10 cellular contexts compared by ENCODE assay signal in genomic region chr7:36116347-36117200, GRCh38. TPM values are rescaled to one million over a fixed set of nuclear protein-coding genes. Genes with fewer than 3 reads are reported as not detected.
A peak's percentile ranks its signal among the peaks of the same experiment; 100 is the strongest.
DNase-seq lines count a peak whose midpoint lies in the region; ATAC-seq, FAIRE-seq and TF ChIP-seq lines count a peak whose summit lies in the region.
"Had no signal": no experiment of that assay in that cellular context is flagged by ENCODE, and none has a peak within 500 bp of the region (broad histone marks: within the 10 kb centered on the region; RNA-seq: fewer than 3 reads in every experiment).

No MANE protein-coding gene starts in this region.

- H3K36me3 ChIP-seq in RWPE2 (ENCODE audit: low read depth) (no peaks in the 10 kb centered on the region), H1 (ENCODE audit: control insufficient read depth in 2 of 4, insufficient read depth in 4 of 4, low read length in 3 of 4) (no peaks in the 10 kb centered on the region), skeletal muscle tissue (ENCODE audit: control insufficient read depth in 3 of 3, insufficient read depth in 3 of 3, low read length in 3 of 3) (no peaks in the 10 kb centered on the region), A673 (ENCODE audit: insufficient read depth, low read length, poor library complexity, severe bottlenecking) (no peaks in the 10 kb centered on the region)

- no peak overlapping the region for H2AK5ac ChIP-seq in H1 (ENCODE audit: low read depth, low read length)

- H2BK12ac ChIP-seq in H1 (ENCODE audit: low read depth, low read length): no peak overlapping the region; the same call in 1 of the 2 replicates

- H3K9me3 ChIP-seq in RWPE2 (ENCODE audit: severe bottlenecking) (no peaks in the 10 kb centered on the region), H1 (ENCODE audit: insufficient read depth in 2 of 2, low read depth in 1 of 2, low read length in 1 of 2) (no peaks in the 10 kb centered on the region), skeletal muscle tissue (ENCODE audit: control insufficient read depth in 3 of 3, low read length in 3 of 3) (no peaks in the 10 kb centered on the region), A673 (ENCODE audit: low read depth, low read length, poor library complexity, severe bottlenecking) (no peaks in the 10 kb centered on the region)

- H3K27ac ChIP-seq in RWPE2 (ENCODE audit: poor library complexity, severe bottlenecking): peak overlapping the region; percentile 97
- no peak overlapping the region for H3K27ac ChIP-seq in H1 (ENCODE audit: low read depth, low read length)
- H3K27ac ChIP-seq in skeletal muscle tissue (ENCODE audit: low read depth, low read length): peak overlapping the region; percentile 80
- H3K27ac ChIP-seq in A673 (ENCODE audit: low read depth, low read length, poor library complexity, severe bottlenecking): no peak overlapping the region

- intact Hi-C loops in A673 (cut with micrococcal nuclease; ENCODE audit: unreplicated experiment): no loop called here

- H4K8ac ChIP-seq in H1 (ENCODE audit: extremely low read depth, insufficient read depth, low read length): no peak overlapping the region

- CTCF ChIA-PET in H1 (lab: Charles Lee; ENCODE audit: partially characterized antibody) (interaction anchor here (1.1 to 4.1 kb wide), 6 partner anchors 12 to 32 kb away, joined by 3 to 17 read pairs (median 4); no protein-coding TSS in a partner anchor), A673 (lab: Charles Lee) (no interaction called here)

- BruUV-seq in A673 (replicated peaks; lab: Mats Ljungman, UMichigan): no TSS peak

- no peak overlapping the region for H4K91ac ChIP-seq in H1 (replicated peaks; ENCODE audit: insufficient read length, low read length)

- no peak overlapping the region for H2BK15ac ChIP-seq in H1 (ENCODE audit: low read length)

- H3K23ac ChIP-seq in H1 (ENCODE audit: insufficient read length): no peak overlapping the region

- DNase-seq in ELR (ENCODE audit: low read depth) (peak; percentile 82), RWPE2 (ENCODE audit: low spot score) (no peak), H1 (ENCODE audit: low read depth in 1 of 2, low spot score in 2 of 2) (no peak), A673 (ENCODE audit: low spot score) (no peak), MV-4-11 (lab: John Stamatoyannopoulos, UW) (no peak), D721Med (ENCODE audit: insufficient read length, low spot score) (no peak)
- DNase-seq: activated naive CD4-positive, alpha-beta T cell treated with anti-CD3 and anti-CD28 coated beads for 36 hours; midbrain; stimulated activated CD4-positive, alpha-beta T cell treated with anti-CD3 and anti-CD28 coated beads, Interleukin-4, amount 100 ng/mL, for 1 hour had no signal

- TF ChIP-seq RAD21 in H1 (IDR thresholded peaks at IDR 0.05 in 1 of 2, conservative IDR thresholded peaks at IDR 0.05 in 1 of 2; ENCODE audit: low read depth in 2 of 2, low read length in 2 of 2): no peak

- ATAC-seq in RWPE2 (ENCODE audit: low read depth): peak; percentile 28; the same call in 2 of the 3 replicates

- no peak overlapping the region for H3K4me3 ChIP-seq in RWPE2 (ENCODE audit: severe bottlenecking)
- H3K4me3 ChIP-seq in H1 (ENCODE audit: extremely low read depth in 1 of 4, insufficient read depth in 2 of 4, low read depth in 3 of 4, low read length in 4 of 4): no peak overlapping the region
- peak overlapping the region in 1 of 3 donors; percentile 36 for H3K4me3 ChIP-seq in skeletal muscle tissue (ENCODE audit: low read length in 3 of 3)
- H3K4me3 ChIP-seq in A673 (ENCODE audit: low read depth, low read length, poor library complexity, severe bottlenecking): no peak overlapping the region

- no peak overlapping the region for H3K18ac ChIP-seq in H1 (ENCODE audit: extremely low read depth, low read length)

- no peak for TF ChIP-seq POLR2A in H1 (IDR thresholded peaks at IDR 0.05; ENCODE audit: control extremely low read depth in 1 of 2, low read depth in 2 of 2, low read length in 2 of 2)

- H3K79me1 ChIP-seq in H1 (ENCODE audit: low read depth, low read length): no peaks in the 10 kb centered on the region

- no peak overlapping the region for H4K5ac ChIP-seq in H1 (ENCODE audit: insufficient read length, low read depth, low read length)

- H4K20me1 ChIP-seq in H1 (replicated peaks in 1 of 2; ENCODE audit: control insufficient read depth in 1 of 2, insufficient read depth in 2 of 2, low read length in 2 of 2): no peaks in the 10 kb centered on the region

- peak overlapping the region; percentile 51 for H2AFZ ChIP-seq in H1 (ENCODE audit: low read length)

- H3K27me3 ChIP-seq in RWPE2 (ENCODE audit: insufficient read depth, poor library complexity, severe bottlenecking) (no peaks in the 10 kb centered on the region), H1 (replicated peaks in 1 of 4; ENCODE audit: control insufficient read depth in 3 of 4, extremely low read depth in 1 of 4, insufficient read depth in 3 of 4, low read length in 3 of 4) (no peaks in the 10 kb centered on the region), skeletal muscle tissue (ENCODE audit: control insufficient read depth in 3 of 3, insufficient read depth in 3 of 3, low read length in 3 of 3) (no peaks in the 10 kb centered on the region), A673 (replicated peaks; ENCODE audit: insufficient read depth, low read depth, low read length, poor library complexity) (no peaks in the 10 kb centered on the region)

- FAIRE-seq in H1 (lab: Jason Lieb, UNC): no peak
- FAIRE-seq in D721Med (lab: Jason Lieb, UNC): no peak

- no peak overlapping the region for H3K9ac ChIP-seq in H1 (replicated peaks in 1 of 4; ENCODE audit: extremely low read depth in 1 of 4, low read depth in 3 of 4, low read length in 3 of 4)
- peak overlapping the region; percentile 14 to 64 (median 64) for H3K9ac ChIP-seq in skeletal muscle tissue (ENCODE audit: low read depth in 1 of 3, low read length in 3 of 3)

- H3K79me2 ChIP-seq in H1 (ENCODE audit: control insufficient read depth in 1 of 2, insufficient read depth in 2 of 2, low read length in 2 of 2): no peaks in the 10 kb centered on the region

- 90% methylated on average over 5 of the region's 5 CpGs; no CpG with 5 or more reads in 1 of the 2 experiments for WGBS in H1 (ENCODE audit: extremely low coverage in 1 of 2, insufficient coverage in 1 of 2, insufficient read length in 1 of 2, insufficient replicate concordance in 2 of 2, low coverage in 1 of 2, low lambda C conversion rate in 2 of 2, missing lambda C conversion rate in 1 of 2), 2 experiments

- H3K23me2 ChIP-seq in H1 (ENCODE audit: low read depth, low read length): no peaks in the 10 kb centered on the region

- TF ChIP-seq EP300 in H1 (IDR thresholded peaks at IDR 0.05; ENCODE audit: borderline replicate concordance in 1 of 2, low read depth in 2 of 2, low read length in 2 of 2): no peak

- H2BK120ac ChIP-seq in H1 (replicated peaks; ENCODE audit: low read depth, low read length): no peak overlapping the region

- H3K4ac ChIP-seq in H1 (replicated peaks; ENCODE audit: insufficient read length, low read depth, low read length): no peak overlapping the region

- no peak overlapping the region for H3K14ac ChIP-seq in H1 (ENCODE audit: insufficient read length)

- no peak overlapping the region for H2BK5ac ChIP-seq in H1 (ENCODE audit: low read depth, low read length)

- no peak overlapping the region for H3K56ac ChIP-seq in H1 (replicated peaks; ENCODE audit: insufficient read length, low read depth, low read length)

- POLR2A ChIA-PET in H1 (lab: Charles Lee; ENCODE audit: partially characterized antibody): no interaction called here
- POLR2A ChIA-PET in A673 (lab: Charles Lee; ENCODE audit: low non-redundant PET): no interaction called here

- TF ChIP-seq CTCF in RWPE2 (IDR thresholded peaks at IDR 0.05; ENCODE audit: poor library complexity, severe bottlenecking): no peak
- TF ChIP-seq CTCF in H1 (IDR thresholded peaks at IDR 0.05; ENCODE audit: control extremely low read depth in 1 of 3, insufficient read depth in 1 of 3, low read depth in 1 of 3, low read length in 3 of 3): no peak
- no peak for TF ChIP-seq CTCF in A673 (conservative IDR thresholded peaks at IDR 0.05; ENCODE audit: low read depth, low read length)
- TF ChIP-seq CTCF in D721Med (IDR thresholded peaks at IDR 0.05; ENCODE audit: insufficient read depth, missing control alignments): no peak

- H2BK20ac ChIP-seq in H1 (ENCODE audit: low read length): no peak overlapping the region

- H3K4me2 ChIP-seq in H1 (ENCODE audit: insufficient read depth in 1 of 2, low read depth in 2 of 2, low read length in 2 of 2): no peak overlapping the region

- H3K4me1 ChIP-seq in RWPE2 (ENCODE audit: insufficient read depth, poor library complexity, severe bottlenecking) (peaks cover 43% of the 10 kb centered on the region), H1 (replicated peaks in 1 of 4; ENCODE audit: control insufficient read depth in 3 of 4, insufficient read depth in 4 of 4, low read length in 3 of 4) (peaks cover 0 to 4% (median 2%) of the 10 kb centered on the region in 4 experiments; a peak in 3 of 7 replicates), skeletal muscle tissue (ENCODE audit: control insufficient read depth in 3 of 3, insufficient read depth in 3 of 3, low read length in 3 of 3) (peaks cover 34 to 50% (median 41%) of the 10 kb centered on the region in 3 donors), A673 (ENCODE audit: insufficient read depth, low read length, poor library complexity, severe bottlenecking) (no peaks in the 10 kb centered on the region)

TF ChIP-seq in H1, 55 proteins besides CTCF, POLR2A, EP300 and RAD21 (continues in another document):
- TF ChIP-seq BACH1 (IDR thresholded peaks at IDR 0.05; ENCODE audit: low read length): no peak
- TF ChIP-seq EGR1 (IDR thresholded peaks at IDR 0.05; ENCODE audit: borderline replicate concordance, low read depth, low read length): no peak
- no peak for TF ChIP-seq CREB1 (IDR thresholded peaks at IDR 0.05)
- TF ChIP-seq HDAC2 (IDR thresholded peaks at IDR 0.05; ENCODE audit: borderline replicate concordance in 1 of 2, low read depth in 2 of 2, low read length in 2 of 2): no peak
- TF ChIP-seq NRF1 (IDR thresholded peaks at IDR 0.05; ENCODE audit: low read depth, low read length): no peak
- TF ChIP-seq SP2 (IDR thresholded peaks at IDR 0.05; ENCODE audit: low read length): no peak
- TF ChIP-seq GTF2F1 (IDR thresholded peaks at IDR 0.05; ENCODE audit: borderline replicate concordance, low read depth, low read length): no peak
- no peak for TF ChIP-seq EZH2 (IDR thresholded peaks at IDR 0.05; ENCODE audit: low read depth, low read length, severe bottlenecking)
- no peak for TF ChIP-seq CBX5 (IDR thresholded peaks at IDR 0.05; ENCODE audit: low read depth, low read length)

RNA-seq across cellular contexts. Expression of gene EEPD1, which starts 36.5 kb away (rescaled TPM):
- 5.7 and 7.8 TPM in 2 replicates for total RNA-seq in H1 (2021; fragmentation: NEBNext Ultra II Directional; extraction: Animal tissue kit (Norgen Biotek cat#: 25700))
- polyA plus RNA-seq in H1 (2011; rRNA removed): 3.1 and 5.5 TPM in 2 replicates
- 5.7 TPM for polyA plus RNA-seq in H1 (2011; cell fraction: cytosol; rRNA removed)
- 7.1 TPM for polyA plus RNA-seq in H1 (2011; cell fraction: nucleus; rRNA removed)
- 7.2 to 9.2 TPM (median 8.5 TPM) in 4 replicates for polyA plus RNA-seq in H1 (2012, experiment 1 of 2)
- 4.9 TPM for polyA plus RNA-seq in H1 (2012, experiment 2 of 2)
- 6.3 TPM for polyA plus RNA-seq in H1 (2013, experiment 1 of 2)
- polyA plus RNA-seq in H1 (2013, experiment 2 of 2): 6.8 TPM
- 4.5 and 4.8 TPM in 2 replicates for polyA minus RNA-seq in H1 (2011; rRNA and poly(A)+ RNA removed)
- 5.0 TPM for polyA minus RNA-seq in H1 (2011; cell fraction: cytosol; rRNA and poly(A)+ RNA removed)
- 10.7 TPM for polyA minus RNA-seq in H1 (2011; cell fraction: nucleus; rRNA and poly(A)+ RNA removed)
- 12.5 TPM for total RNA-seq in skeletal muscle tissue
- total RNA-seq in A673 (2021): 2.5 and 2.7 TPM in 2 replicates

Comparison
In these comparisons a context has a peak if more than half of its experiments do, and no peak if none do; other contexts are left out.
1. H3K27ac ChIP-seq: peak in RWPE2 (single experiment) and skeletal muscle tissue (single experiment); none in H1 (single experiment) and A673 (single experiment).
2. H3K9ac ChIP-seq: peak in skeletal muscle tissue (3 of 3); none in H1 (0 of 4).